24 cellular contexts compared by ENCODE assay signal in genomic region chr15:69036856-69037255, GRCh38. TPM values are rescaled to one million over a fixed set of nuclear protein-coding genes. Genes with fewer than 3 reads are reported as not detected.
"Had no signal": no experiment of that assay in that cellular context is flagged by ENCODE, and none has a peak within 500 bp of the region (broad histone marks: within the 10 kb centered on the region; RNA-seq: fewer than 3 reads in every experiment).

No MANE protein-coding gene starts in this region.

- H3K9me3 ChIP-seq: Peyer's patch, SK-N-SH had no signal

- H3K36me3 Mint-ChIP-seq: IgD-negative memory B cell had no signal

- H3K4me3 Mint-ChIP-seq: IgD-negative memory B cell had no signal

- H3K9me3 Mint-ChIP-seq: IgD-negative memory B cell had no signal

- H3K36me3 ChIP-seq: Peyer's patch had no signal

- H3K4me3 ChIP-seq: K562, PC-9, Peyer's patch had no signal

- H3K27ac ChIP-seq: HL-60, KMS-11, PC-9, Peyer's patch had no signal

- H3K4me2 ChIP-seq: KMS-11, PC-9, SK-N-SH had no signal

- DNase-seq: Kasumi-1; MM.1S; NCI-H1092 treated with DMSO at 0.1 percent for 48 hours; NCI-H1436; NCI-H187; NCI-H2029; NCI-H2081 treated with DMSO at 0.1 percent for 48 hours; NCI-H2171; NCI-H226; NCI-H446; NCI-H510A; NCI-H524 treated with DMSO at 0.1 percent for 48 hours; NCI-H69; NCI-H774; NK-92 treated with Interleukin-12 subunit alpha and Interleukin-12 subunit beta, amount 100 ng/mL, for 24 hours; OCI-M1; PC-9; Peyer's patch; SHP77; SK-N-SH had no signal

- H3K9ac ChIP-seq: KMS-11, SK-N-SH had no signal

- ATAC-seq: K562 had no signal

- H2AFZ ChIP-seq: PC-9 had no signal

- H3K27me3 ChIP-seq: Peyer's patch had no signal

- H3K27ac Mint-ChIP-seq: IgD-negative memory B cell had no signal

RNA-seq across cellular contexts. Expression of gene NOX5, which starts 22.4 kb away (rescaled TPM):
- total RNA-seq: K562 had no signal
- polyA plus RNA-seq: IgD-negative memory B cell had no signal
